17 cellular contexts compared by ENCODE assay signal in genomic region chr2:119259296-119259860, GRCh38. TPM values are rescaled to one million over a fixed set of nuclear protein-coding genes. Genes with fewer than 3 reads are reported as not detected.
A peak's percentile ranks its signal among the peaks of the same experiment; 100 is the strongest.
DNase-seq lines count a peak whose midpoint lies in the region; ATAC-seq and TF ChIP-seq lines count a peak whose summit lies in the region.
"Had no signal": no experiment of that assay in that cellular context is flagged by ENCODE, and none has a peak within 500 bp of the region (broad histone marks: within the 10 kb centered on the region; RNA-seq: fewer than 3 reads in every experiment).

No MANE protein-coding gene starts in this region.

- no peaks in the 10 kb centered on the region for H3K27me3 Mint-ChIP-seq in chondrocyte (ENCODE audit: low read depth)
- H3K27me3 Mint-ChIP-seq in activated naive CD4-positive, alpha-beta T cell treated with anti-CD3 and anti-CD28 coated beads, Interleukin-2, amount 10 ng/mL, durations not matched to agents 7 days and 5 days = peaks cover 4% of the 10 kb centered on the region
- H3K27me3 Mint-ChIP-seq: naive thymus-derived CD4-positive, alpha-beta T cell had no signal

- DNase-seq in NCI-H82 (lab: John Stamatoyannopoulos, UW) (peak; percentile 60), NCI-H82 treated with DMSO at 0.1 percent for 48 hours (lab: John Stamatoyannopoulos, UW; ENCODE audit: unreplicated experiment) (no peak), chondrocyte (ENCODE audit: low spot score) (no peak), iPS-NIHi7 (ENCODE audit: extremely low spot score) (peak; percentile 47), substantia nigra (lab: John Stamatoyannopoulos, UW) (peak in 29 of 49 donors; percentile 8 to 82 (median 38)), NCI-H446 treated with DMSO at 0.1 percent for 48 hours (lab: John Stamatoyannopoulos, UW) (no peak)
- no peak for DNase-seq in activated naive CD4-positive, alpha-beta T cell treated with anti-CD3 and anti-CD28 coated beads, Interleukin-2, amount 10 ng/mL, durations not matched to agents 7 days and 5 days
- DNase-seq: amniotic stem cell; Kasumi-1; naive thymus-derived CD4-positive, alpha-beta T cell; NCI-H1417 treated with DMSO at 0.1 percent for 48 hours; Right ventricle myocardium superior; transverse colon had no signal

- H3K4me1 Mint-ChIP-seq in chondrocyte (ENCODE audit: low read depth) = peaks cover 55% of the 10 kb centered on the region
- H3K4me1 Mint-ChIP-seq in activated naive CD4-positive, alpha-beta T cell treated with anti-CD3 and anti-CD28 coated beads, Interleukin-2, amount 10 ng/mL, durations not matched to agents 7 days and 5 days = no peaks in the 10 kb centered on the region
- H3K4me1 Mint-ChIP-seq: naive thymus-derived CD4-positive, alpha-beta T cell had no signal

- no peaks in the 10 kb centered on the region for H3K9me3 Mint-ChIP-seq in chondrocyte (ENCODE audit: low read depth)
- H3K9me3 Mint-ChIP-seq in activated naive CD4-positive, alpha-beta T cell treated with anti-CD3 and anti-CD28 coated beads, Interleukin-2, amount 10 ng/mL, durations not matched to agents 7 days and 5 days = no peaks in the 10 kb centered on the region
- H3K9me3 Mint-ChIP-seq: naive thymus-derived CD4-positive, alpha-beta T cell had no signal

- no peak for ATAC-seq in HG03045 (IDR thresholded peaks at IDR 0.05; ENCODE audit: unreplicated experiment)
- ATAC-seq: activated CD4-positive, CD25-positive, alpha-beta regulatory T cell treated with anti-CD3 and anti-CD28 coated beads, Interleukin-2, amount 50 U/mL, for 24 hours; naive thymus-derived CD4-positive, alpha-beta T cell had no signal

- no peak overlapping the region for H3K4me3 Mint-ChIP-seq in chondrocyte (ENCODE audit: unreplicated experiment)
- H3K4me3 Mint-ChIP-seq in activated naive CD4-positive, alpha-beta T cell treated with anti-CD3 and anti-CD28 coated beads, Interleukin-2, amount 10 ng/mL, durations not matched to agents 7 days and 5 days = no peak overlapping the region
- H3K4me3 Mint-ChIP-seq: naive thymus-derived CD4-positive, alpha-beta T cell had no signal

- TF ChIP-seq CTCF in chondrocyte (IDR thresholded peaks at IDR 0.05) = no peak

- CTCF ChIA-PET in activated naive CD4-positive, alpha-beta T cell treated with anti-CD3 and anti-CD28 coated beads, Interleukin-2, amount 10 ng/mL, durations not matched to agents 7 days and 5 days (lab: Charles Lee) = no interaction called here

- H3K36me3 Mint-ChIP-seq in chondrocyte (ENCODE audit: low read depth) = peaks cover 3% of the 10 kb centered on the region
- H3K36me3 Mint-ChIP-seq in activated naive CD4-positive, alpha-beta T cell treated with anti-CD3 and anti-CD28 coated beads, Interleukin-2, amount 10 ng/mL, durations not matched to agents 7 days and 5 days = no peaks in the 10 kb centered on the region
- H3K36me3 Mint-ChIP-seq: naive thymus-derived CD4-positive, alpha-beta T cell had no signal

- peak overlapping the region; percentile 45 for H3K27ac Mint-ChIP-seq in chondrocyte (ENCODE audit: unreplicated experiment)
- H3K27ac Mint-ChIP-seq in activated naive CD4-positive, alpha-beta T cell treated with anti-CD3 and anti-CD28 coated beads, Interleukin-2, amount 10 ng/mL, durations not matched to agents 7 days and 5 days = no peak overlapping the region
- H3K27ac Mint-ChIP-seq: naive thymus-derived CD4-positive, alpha-beta T cell had no signal

- peak overlapping the region; percentile 9 for H3K27ac ChIP-seq in substantia nigra (ENCODE audit: low read depth, low read length, poor library complexity, severe bottlenecking)
- H3K27ac ChIP-seq: 22Rv1, C4-2B, transverse colon had no signal

RNA-seq across cellular contexts. Expression of gene STEAP3, which starts 35.7 kb away (rescaled TPM):
- 44.6 to 151 TPM (median 46.6 TPM) in 3 replicates for total RNA-seq in chondrocyte

Comparison
In these comparisons a context has a peak if more than half of its experiments do, and no peak if none do; other contexts are left out.
1. DNase-seq: peak in NCI-H82 (single experiment), iPS-NIHi7 (single experiment) and substantia nigra (29 of 49); none in NCI-H82 treated with DMSO at 0.1 percent for 48 hours (single experiment), chondrocyte (single experiment), activated naive CD4-positive, alpha-beta T cell treated with anti-CD3 and anti-CD28 coated beads, Interleukin-2, amount 10 ng/mL, durations not matched to agents 7 days and 5 days (single experiment) and NCI-H446 treated with DMSO at 0.1 percent for 48 hours (single experiment).